ENCODE assay signal across 8 cellular contexts in genomic region chr15:56468271-56468912, GRCh38. TPM values are rescaled to one million over a fixed set of nuclear protein-coding genes. Genes with fewer than 3 reads are reported as not detected.
DNase-seq lines count a peak whose midpoint lies in the region; ATAC-seq and TF ChIP-seq lines count a peak whose summit lies in the region.

No MANE protein-coding gene starts in this region.

- H3K4me3 Mint-ChIP-seq in stimulated activated memory B cell treated with anti-CD40 and anti-IgM and Interleukin-4, amounts not matched to agents 10 μg/mL and 1 μg/mL and 100 μg/mL, for 72 hours: peak overlapping the region; percentile 73

- intact Hi-C loops in psoas muscle (cut with DNase I): no loop called here

- peak; percentile 34 for DNase-seq in Daoy (ENCODE audit: low read depth)
- DNase-seq in MG63: no peak
- DNase-seq in dermis blood vessel endothelial cell: peak; percentile 28
- no peak for DNase-seq in stimulated activated CD4-positive, alpha-beta T cell treated with anti-CD3 and anti-CD28 coated beads, Interleukin-2, amount 100 ng/mL, for 24 hours
- DNase-seq in psoas muscle: no peak
- DNase-seq in foreskin keratinocyte: no peak

- H3K9me3 Mint-ChIP-seq in stimulated activated memory B cell treated with anti-CD40 and anti-IgM and Interleukin-4, amounts not matched to agents 10 μg/mL and 1 μg/mL and 100 μg/mL, for 72 hours: no peaks in the 10 kb centered on the region

- H3K27me3 ChIP-seq in MG63 (no peaks in the 10 kb centered on the region), psoas muscle (ENCODE audit: insufficient read depth in 3 of 3, low read length in 2 of 3) (peaks cover 0 to 3% (median 0%) of the 10 kb centered on the region in 3 donors), foreskin keratinocyte (peaks cover 21% of the 10 kb centered on the region)

- H3K4me1 ChIP-seq in psoas muscle (peaks cover 3% of the 10 kb centered on the region), foreskin keratinocyte (no peaks in the 10 kb centered on the region)

- peaks cover 20% of the 10 kb centered on the region for H3K4me1 Mint-ChIP-seq in stimulated activated memory B cell treated with anti-CD40 and anti-IgM and Interleukin-4, amounts not matched to agents 10 μg/mL and 1 μg/mL and 100 μg/mL, for 72 hours

- WGBS in psoas muscle, 3 donors: 49 to 55% (median 49%) methylated on average over 2 of the region's 2 CpGs

- H3K4me3 ChIP-seq in MG63: peak overlapping the region; percentile 41
- no peak overlapping the region for H3K4me3 ChIP-seq in psoas muscle

- peak; percentile 56 for ATAC-seq in GM21528 (IDR thresholded peaks at IDR 0.05; ENCODE audit: low FRiP score, unreplicated experiment)
- no peak for ATAC-seq in stimulated activated memory B cell treated with anti-CD40 and anti-IgM and Interleukin-4, amounts not matched to agents 10 μg/mL and 1 μg/mL and 100 μg/mL, for 72 hours
- no peak for ATAC-seq in psoas muscle
- no peak for ATAC-seq in foreskin keratinocyte

- peak overlapping the region; percentile 69 for H3K27ac Mint-ChIP-seq in stimulated activated memory B cell treated with anti-CD40 and anti-IgM and Interleukin-4, amounts not matched to agents 10 μg/mL and 1 μg/mL and 100 μg/mL, for 72 hours

- H3K36me3 Mint-ChIP-seq in stimulated activated memory B cell treated with anti-CD40 and anti-IgM and Interleukin-4, amounts not matched to agents 10 μg/mL and 1 μg/mL and 100 μg/mL, for 72 hours: no peaks in the 10 kb centered on the region

- H3K9me3 ChIP-seq in MG63 (no peaks in the 10 kb centered on the region), psoas muscle (no peaks in the 10 kb centered on the region)

- H3K27ac ChIP-seq in psoas muscle (no peak overlapping the region), foreskin keratinocyte (no peak overlapping the region)

- no peak for TF ChIP-seq CTCF in psoas muscle (IDR thresholded peaks at IDR 0.05)
- TF ChIP-seq CTCF in foreskin keratinocyte (conservative IDR thresholded peaks at IDR 0.05): no peak

- H3K36me3 ChIP-seq in MG63: 0 out of 2 replicates have a peak, but pooled peaks cover 1% of the 10 kb centered on the region
- H3K36me3 ChIP-seq in psoas muscle (ENCODE audit: insufficient read depth in 1 of 2, low read depth in 1 of 2): no peaks in the 10 kb centered on the region

- H3K27me3 Mint-ChIP-seq in stimulated activated memory B cell treated with anti-CD40 and anti-IgM and Interleukin-4, amounts not matched to agents 10 μg/mL and 1 μg/mL and 100 μg/mL, for 72 hours: no peaks in the 10 kb centered on the region

RNA-seq across cellular contexts. Expression of gene MNS1, which starts 3.5 kb away (rescaled TPM):
- total RNA-seq in Daoy (2014; rRNA removed; shearing (Covaris generic)): 10.4 and 12.3 TPM in 2 replicates
- total RNA-seq in MG63 (2014; rRNA removed; shearing (Covaris generic); ENCODE audit: low replicate concordance): 10.9 and 17.7 TPM in 2 replicates
- total RNA-seq in dermis blood vessel endothelial cell (under 0.01 and 0.74 TPM in 2 replicates), psoas muscle (1 to 10 TPM in 2 of 4 donors, under 1 TPM in 2; 0.40 to 1.8 (median 1.0) TPM), foreskin keratinocyte (1.7 and 2.3 TPM in 2 replicates)
- polyA plus RNA-seq in psoas muscle (1 to 10 TPM in 1 of 3 donors, under 1 TPM in 2; 0.42 to 1.3 (median 0.99) TPM), foreskin keratinocyte (1.5 and 1.8 TPM in 2 replicates)

Comparison
In these comparisons a context has a peak if more than half of its experiments do, and no peak if none do; other contexts are left out.
1. DNase-seq: peak in Daoy (single experiment) and dermis blood vessel endothelial cell (single experiment); none in MG63 (single experiment), stimulated activated CD4-positive, alpha-beta T cell treated with anti-CD3 and anti-CD28 coated beads, Interleukin-2, amount 100 ng/mL, for 24 hours (0 of 2), psoas muscle (0 of 2) and foreskin keratinocyte (0 of 2).